1 cellular context compared by ENCODE assay signal in genomic region chr16:740764-741505, GRCh38.
TF ChIP-seq lines count a peak whose summit lies in the region.

TSS of gene CIAO3 (minus strand) at chr16:740997. CDS start at chr16:740985, 12 bp downstream.

TF ChIP-seq in K562, 482 proteins besides CTCF, POLR2A, EP300 and RAD21 (continued from another document and continues in another):
- TF ChIP-seq IRF9 (tag; IDR thresholded peaks at IDR 0.05): no peak
- TF ChIP-seq GTF2A2 (tag; IDR thresholded peaks at IDR 0.05): no peak
- TF ChIP-seq HIVEP1 (CRISPR knock-in tag; IDR thresholded peaks at IDR 0.05): no peak
- 0 out of 2 replicates have a peak, but pooled peaks have one; percentile 6 for TF ChIP-seq SAFB (IDR thresholded peaks at IDR 0.05; ENCODE audit: borderline replicate concordance, low read depth, low read length)
- 0 out of 4 replicates have a peak, but pooled peaks of 1 of the 2 experiments have one; percentile 2 for TF ChIP-seq ZMIZ1 (IDR thresholded peaks at IDR 0.05; ENCODE audit: low read depth in 2 of 2, low read length in 2 of 2)
- TF ChIP-seq TAF7 (tag; IDR thresholded peaks at IDR 0.05): no peak; the same call in 1 of the 2 replicates
- no peak for TF ChIP-seq PRDM10 (IDR thresholded peaks at IDR 0.05; ENCODE audit: partially characterized antibody)
- TF ChIP-seq ELF4 (CRISPR knock-in tag; IDR thresholded peaks at IDR 0.05): 0 out of 2 replicates have a peak, but pooled peaks have one; percentile 6
- TF ChIP-seq HMGXB4 (CRISPR knock-in tag; IDR thresholded peaks at IDR 0.05): peak; percentile 84; the same call in 1 of the 2 replicates
- no peak for TF ChIP-seq FOXJ2 (tag; IDR thresholded peaks at IDR 0.05)
- no peak for TF ChIP-seq RFX1 (IDR thresholded peaks at IDR 0.05)
- no peak for TF ChIP-seq ZNF444 (CRISPR knock-in tag; IDR thresholded peaks at IDR 0.05)
- no peak for TF ChIP-seq RUNX1 (IDR thresholded peaks at IDR 0.05; ENCODE audit: low read depth)
- TF ChIP-seq ZEB2 (IDR thresholded peaks at IDR 0.05): peak; percentile 94
- no peak for TF ChIP-seq SMAD1 (IDR thresholded peaks at IDR 0.05; ENCODE audit: low read depth, low read length, partially characterized antibody)
- no peak for TF ChIP-seq MTF1 (CRISPR knock-in tag; IDR thresholded peaks at IDR 0.05; ENCODE audit: borderline replicate concordance)
- TF ChIP-seq RERE (CRISPR knock-in tag; IDR thresholded peaks at IDR 0.05; ENCODE audit: borderline replicate concordance): no peak
- TF ChIP-seq ZNF41 (CRISPR knock-in tag; conservative IDR thresholded peaks at IDR 0.05): no peak
- no peak for TF ChIP-seq ZNF184 (CRISPR knock-in tag; IDR thresholded peaks at IDR 0.05)
- TF ChIP-seq TSC22D4 (tag; IDR thresholded peaks at IDR 0.05): no peak
- no peak for TF ChIP-seq LEF1 (IDR thresholded peaks at IDR 0.05)
- peak; percentile 100 for TF ChIP-seq THAP7 (CRISPR knock-in tag; IDR thresholded peaks at IDR 0.05)
- TF ChIP-seq E2F4 (CRISPR knock-in tag; IDR thresholded peaks at IDR 0.05; ENCODE audit: low read depth): no peak; the same call in 1 of the 2 replicates
- TF ChIP-seq IRF1 (CRISPR knock-in tag; IDR thresholded peaks at IDR 0.05; ENCODE audit: borderline replicate concordance): no peak
- TF ChIP-seq TRIM25 (IDR thresholded peaks at IDR 0.05; ENCODE audit: borderline replicate concordance): no peak
- peak; percentile 57; the same call in 1 of the 2 replicates for TF ChIP-seq TARDBP (IDR thresholded peaks at IDR 0.05)
- TF ChIP-seq KAT7 (CRISPR knock-in tag; IDR thresholded peaks at IDR 0.05; ENCODE audit: borderline replicate concordance): no peak
- TF ChIP-seq FOS (IDR thresholded peaks at IDR 0.05; ENCODE audit: extremely low read depth, insufficient read length): peak; percentile 36
- TF ChIP-seq RHOXF2B (CRISPR knock-in tag; conservative IDR thresholded peaks at IDR 0.05): no peak
- no peak for TF ChIP-seq ZNF436 (CRISPR knock-in tag; IDR thresholded peaks at IDR 0.05)
- TF ChIP-seq MTA2 (IDR thresholded peaks at IDR 0.05; ENCODE audit: low read depth): no peak
- TF ChIP-seq DEAF1 (CRISPR knock-in tag; IDR thresholded peaks at IDR 0.05): no peak
- no peak for TF ChIP-seq SMAD2 (IDR thresholded peaks at IDR 0.05; ENCODE audit: low read depth, low read length)
- no peak for TF ChIP-seq ZNF695 (CRISPR knock-in tag; IDR thresholded peaks at IDR 0.05)
- TF ChIP-seq SMARCB1 (IDR thresholded peaks at IDR 0.05; ENCODE audit: insufficient read length, low read depth): no peak
- no peak for TF ChIP-seq ZNF232 (CRISPR knock-in tag; IDR thresholded peaks at IDR 0.05)
- TF ChIP-seq ZBED1 (IDR thresholded peaks at IDR 0.05): no peak
- TF ChIP-seq BRD9 (IDR thresholded peaks at IDR 0.05; ENCODE audit: low read depth, partially characterized antibody): no peak
